ENCODE assay signal across 12 cellular contexts in genomic region chr5:40441733-40442132, GRCh38.
A peak's percentile ranks its signal among the peaks of the same experiment; 100 is the strongest.
DNase-seq lines count a peak whose midpoint lies in the region; ATAC-seq and TF ChIP-seq lines count a peak whose summit lies in the region.
"Had no signal": no experiment of that assay in that cellular context is flagged by ENCODE, and none has a peak within 500 bp of the region (broad histone marks: within the 10 kb centered on the region; RNA-seq: fewer than 3 reads in every experiment).

No MANE protein-coding gene starts in this region.

- peaks cover 41% of the 10 kb centered on the region for H3K4me1 Mint-ChIP-seq in T-helper 2 cell treated with Interferon-gamma antibody and Interleukin-4, amounts not matched to agents 5 μg/mL and 100 μg/mL, for 36 hours (ENCODE audit: low read depth)
- H3K4me1 Mint-ChIP-seq: neural crest cell had no signal

- no peak overlapping the region for H3K4me3 ChIP-seq in brain microvascular endothelial cell (ENCODE audit: low read depth, low read length)
- H3K4me3 ChIP-seq: heart left ventricle had no signal

- no peaks in the 10 kb centered on the region for H3K36me3 ChIP-seq in brain microvascular endothelial cell (replicated peaks)
- H3K36me3 ChIP-seq: heart left ventricle had no signal

- H3K4me3 Mint-ChIP-seq in T-helper 2 cell treated with Interferon-gamma antibody and Interleukin-4, amounts not matched to agents 5 μg/mL and 100 μg/mL, for 36 hours, result peak overlapping the region; percentile 76
- H3K4me3 Mint-ChIP-seq: neural crest cell had no signal

- H3K36me3 Mint-ChIP-seq in T-helper 2 cell treated with Interferon-gamma antibody and Interleukin-4, amounts not matched to agents 5 μg/mL and 100 μg/mL, for 36 hours (ENCODE audit: low read depth), result peaks cover 26% of the 10 kb centered on the region

- ATAC-seq in GM21423 (IDR thresholded peaks at IDR 0.05; ENCODE audit: unreplicated experiment) (peak; percentile 29), HG02870 (IDR thresholded peaks at IDR 0.05; ENCODE audit: unreplicated experiment) (no peak)

- H3K27ac Mint-ChIP-seq in T-helper 2 cell treated with Interferon-gamma antibody and Interleukin-4, amounts not matched to agents 5 μg/mL and 100 μg/mL, for 36 hours, result peak overlapping the region; percentile 83

- DNase-seq in T-helper 2 cell treated with Interferon-gamma antibody and Interleukin-4, amounts not matched to agents 5 μg/mL and 100 μg/mL, for 36 hours (ENCODE audit: low spot score), result peak; percentile 65
- no peak for DNase-seq in brain microvascular endothelial cell
- DNase-seq in stimulated activated CD8-positive, alpha-beta memory T cell treated with anti-CD3 and anti-CD28 coated beads, Interleukin-4, amount 100 ng/mL, for 4 hours (ENCODE audit: low read depth in 2 of 2, low spot score in 1 of 2), result peak; percentile 7 to 18
- DNase-seq in kidney glomerular epithelial cell (lab: John Stamatoyannopoulos, UW), result no peak
- no peak for DNase-seq in amniotic stem cell (lab: John Stamatoyannopoulos, UW)
- DNase-seq: caudate nucleus, heart left ventricle, NCI-H526, T1000 had no signal

- H3K27me3 Mint-ChIP-seq in T-helper 2 cell treated with Interferon-gamma antibody and Interleukin-4, amounts not matched to agents 5 μg/mL and 100 μg/mL, for 36 hours (ENCODE audit: low read depth), result no peaks in the 10 kb centered on the region

- H3K27me3 ChIP-seq in brain microvascular endothelial cell (replicated peaks), result no peaks in the 10 kb centered on the region
- H3K27me3 ChIP-seq: heart left ventricle had no signal

- H3K9me3 Mint-ChIP-seq in T-helper 2 cell treated with Interferon-gamma antibody and Interleukin-4, amounts not matched to agents 5 μg/mL and 100 μg/mL, for 36 hours, result peaks cover 39% of the 10 kb centered on the region

- in situ Hi-C loops in brain microvascular endothelial cell (cut with HindIII; ENCODE audit: low pct_ligation_motif_present, low sequenced_read_pairs), result no loop called here

- no peak for TF ChIP-seq CTCF in brain microvascular endothelial cell (IDR thresholded peaks at IDR 0.05; ENCODE audit: low read depth, low read length, missing control alignments)

- peak overlapping the region; percentile 41 for H3K27ac ChIP-seq in brain microvascular endothelial cell

Comparison
In these comparisons a context has a peak if more than half of its experiments do, and no peak if none do; other contexts are left out.
1. DNase-seq: peak in T-helper 2 cell treated with Interferon-gamma antibody and Interleukin-4, amounts not matched to agents 5 μg/mL and 100 μg/mL, for 36 hours (single experiment) and stimulated activated CD8-positive, alpha-beta memory T cell treated with anti-CD3 and anti-CD28 coated beads, Interleukin-4, amount 100 ng/mL, for 4 hours (2 of 2); none in brain microvascular endothelial cell (single experiment), kidney glomerular epithelial cell (single experiment) and amniotic stem cell (single experiment).